ENCODE assay signal across 1 cellular context in genomic region chr19:40672038-40672437, GRCh38.
A peak's percentile ranks its signal among the peaks of the same experiment; 100 is the strongest.
TF ChIP-seq lines count a peak whose summit lies in the region.

No MANE protein-coding gene starts in this region.

TF ChIP-seq in K562, 482 proteins besides CTCF, POLR2A, EP300 and RAD21:
- TF ChIP-seq BCLAF1 (IDR thresholded peaks at IDR 0.05; ENCODE audit: borderline replicate concordance in 1 of 2, control insufficient read depth in 1 of 2, low read depth in 2 of 2, low read length in 1 of 2) (no peak), MLLT1 (IDR thresholded peaks at IDR 0.05) (0 out of 4 replicates have a peak, but pooled peaks of 1 of the 2 experiments have one; percentile 48), ZBTB17 (CRISPR knock-in tag; IDR thresholded peaks at IDR 0.05) (peak; percentile 56; the same call in 1 of the 2 replicates), HINFP (tag; conservative IDR thresholded peaks at IDR 0.05; ENCODE audit: low read depth) (no peak)
TF ChIP-seq in K562: peak in this region for 2.
